Comparison of ENCODE assay signal across 9 cellular contexts in genomic region chr1:217747156-217747769, GRCh38.
A peak's percentile ranks its signal among the peaks of the same experiment; 100 is the strongest.
DNase-seq lines count a peak whose midpoint lies in the region; ATAC-seq and TF ChIP-seq lines count a peak whose summit lies in the region.
"Had no signal": no experiment of that assay in that cellular context is flagged by ENCODE, and none has a peak within 500 bp of the region (broad histone marks: within the 10 kb centered on the region; RNA-seq: fewer than 3 reads in every experiment).

No MANE protein-coding gene starts in this region.

- POLR2A ChIA-PET in PC-3 (lab: Charles Lee; ENCODE audit: unreplicated experiment): no interaction called here

- H3K9me3 ChIP-seq in PC-3 (ENCODE audit: low read length): no peaks in the 10 kb centered on the region
- no peaks in the 10 kb centered on the region for H3K9me3 ChIP-seq in sigmoid colon

- no peaks in the 10 kb centered on the region for H3K9me2 ChIP-seq in PC-3 (replicated peaks; ENCODE audit: low read length)

- H3K27ac ChIP-seq in PC-3 (ENCODE audit: low read length): no peak overlapping the region
- H3K27ac ChIP-seq in sigmoid colon: no peak overlapping the region
- H3K27ac ChIP-seq: skin epidermis had no signal

- no peaks in the 10 kb centered on the region for H4K20me1 ChIP-seq in PC-3 (ENCODE audit: low read length)

- no peaks in the 10 kb centered on the region for H3F3A ChIP-seq in PC-3 (ENCODE audit: low read length, unreplicated experiment)

- H3K79me2 ChIP-seq in PC-3 (ENCODE audit: low read length): no peaks in the 10 kb centered on the region

- H3K9ac ChIP-seq in PC-3 (ENCODE audit: low read length): no peak overlapping the region

- CTCF ChIA-PET in PC-3 (lab: Charles Lee): no interaction called here

- WGBS in sigmoid colon, 2 donors: 78 to 85% methylated on average over 2 of the region's 2 CpGs

- DNase-seq in GM03348 (ENCODE audit: low spot score): peak; percentile 47
- peak; percentile 13 for DNase-seq in HS-5 (ENCODE audit: low read depth)
- peak; percentile 75 for DNase-seq in PC-3
- DNase-seq in erythroblast (lab: John Stamatoyannopoulos, UW): peak; percentile 16 to 27
- DNase-seq in sigmoid colon: no peak
- no peak for DNase-seq in left colon
- no peak for DNase-seq in OCI-M2 (lab: John Stamatoyannopoulos, UW; ENCODE audit: unreplicated experiment)
- DNase-seq in GF-D8 (lab: John Stamatoyannopoulos, UW): no peak

- TF ChIP-seq POLR2A in erythroblast (IDR thresholded peaks at IDR 0.05; ENCODE audit: low read length) (no peak), sigmoid colon (IDR thresholded peaks at IDR 0.05) (no peak)

- intact Hi-C loops in PC-3 (cut with micrococcal nuclease): loop anchor here (5.0 to 10.0 kb wide), 5 partner anchors 115 to 995 kb away; partner anchors contain the start of genes GPATCH2 and SPATA17
- intact Hi-C loops in sigmoid colon (cut with DNase I): no loop called here
- intact Hi-C loops in left colon (cut with DNase I, micrococcal nuclease): no loop called here

- H2AFZ ChIP-seq in PC-3 (ENCODE audit: low read length): no peak overlapping the region

- ATAC-seq in PC-3 (no peak; the same call in 1 of the 2 replicates), left colon (no peak)

- TF ChIP-seq EP300 in sigmoid colon (IDR thresholded peaks at IDR 0.05): no peak

- no peak overlapping the region for H3K4me2 ChIP-seq in PC-3 (ENCODE audit: low read length)

- H3K4me1 ChIP-seq in PC-3 (ENCODE audit: insufficient read depth, low read length) (no peaks in the 10 kb centered on the region), sigmoid colon (no peaks in the 10 kb centered on the region)

- H3K36me3 ChIP-seq in PC-3 (ENCODE audit: low read depth, low read length) (no peaks in the 10 kb centered on the region), sigmoid colon (no peaks in the 10 kb centered on the region)

- TF ChIP-seq CTCF in PC-3 (conservative IDR thresholded peaks at IDR 0.05; ENCODE audit: low read depth, low read length) (peak; percentile 89), sigmoid colon (IDR thresholded peaks at IDR 0.05) (peak in 3 of 4 experiments; percentile 9 to 50 (median 25))

- H3K4me3 ChIP-seq in PC-3 (ENCODE audit: low read length) (no peak overlapping the region), sigmoid colon (no peak overlapping the region)
- H3K4me3 ChIP-seq: skin epidermis had no signal

- BruUV-seq in PC-3 (replicated peaks; lab: Mats Ljungman, UMichigan): no TSS peak

- H3K27me3 ChIP-seq in PC-3 (ENCODE audit: low read length) (no peaks in the 10 kb centered on the region), sigmoid colon (no peaks in the 10 kb centered on the region)

Comparison
In these comparisons a context has a peak if more than half of its experiments do, and no peak if none do; other contexts are left out.
1. DNase-seq: peak in GM03348 (single experiment), HS-5 (single experiment), PC-3 (single experiment) and erythroblast (2 of 2); none in sigmoid colon (single experiment), left colon (0 of 2), OCI-M2 (single experiment) and GF-D8 (single experiment).